Comparison of ENCODE assay signal across 13 cellular contexts in genomic region chr1:108033486-108034081, GRCh38.
DNase-seq lines count a peak whose midpoint lies in the region; ATAC-seq and TF ChIP-seq lines count a peak whose summit lies in the region.
"Had no signal": no experiment of that assay in that cellular context is flagged by ENCODE, and none has a peak within 500 bp of the region (broad histone marks: within the 10 kb centered on the region; RNA-seq: fewer than 3 reads in every experiment).

No MANE protein-coding gene starts in this region.

- H3K27ac ChIP-seq in 22Rv1 (peak overlapping the region; percentile 86), VCaP (peak overlapping the region; percentile 29), tibial artery (no peak overlapping the region)

- TF ChIP-seq EP300 in Ishikawa (IDR thresholded peaks at IDR 0.05; ENCODE audit: borderline replicate concordance): no peak

- no peaks in the 10 kb centered on the region for H3K36me3 ChIP-seq in tibial artery
- H3K36me3 ChIP-seq: HAP-1 had no signal

- no peak overlapping the region for H3K4me3 Mint-ChIP-seq in activated T-helper 1 cell treated with anti-CD3 and anti-CD28 coated beads, Interleukin-12 subunit alpha, Interleukin-12 subunit beta, Interleukin-2, Interleukin-4 antibody, amounts not matched to agents 30 ng/mL and 10 ng/mL and 1 ng/mL, durations not matched to agents 14 hours and 24 hours and 36 hours
- H3K4me3 Mint-ChIP-seq: CD8-positive, alpha-beta memory T cell had no signal

- no peak overlapping the region for H3K4me3 ChIP-seq in fibroblast of mammary gland (ENCODE audit: control insufficient read depth, low read depth, low read length)
- no peak overlapping the region for H3K4me3 ChIP-seq in tibial artery
- H3K4me3 ChIP-seq: HAP-1 had no signal

- H3K9me3 Mint-ChIP-seq in activated T-helper 1 cell treated with anti-CD3 and anti-CD28 coated beads, Interleukin-12 subunit alpha, Interleukin-12 subunit beta, Interleukin-2, Interleukin-4 antibody, amounts not matched to agents 30 ng/mL and 10 ng/mL and 1 ng/mL, durations not matched to agents 14 hours and 24 hours and 36 hours: no peaks in the 10 kb centered on the region
- H3K9me3 Mint-ChIP-seq: CD8-positive, alpha-beta memory T cell had no signal

- intact Hi-C loops in tibial artery (cut with DNase I; ENCODE audit: low total_unique reads): no loop called here
- intact Hi-C loops in activated T-helper 1 cell treated with anti-CD3 and anti-CD28 coated beads, Interleukin-12 subunit alpha, Interleukin-12 subunit beta, Interleukin-2, Interleukin-4 antibody, amounts not matched to agents 30 ng/mL and 10 ng/mL and 1 ng/mL, durations not matched to agents 14 hours and 24 hours and 36 hours (cut with micrococcal nuclease): no loop called here

- TF ChIP-seq CTCF in 22Rv1 (IDR thresholded peaks at IDR 0.05) (no peak), VCaP (conservative IDR thresholded peaks at IDR 0.05) (no peak), fibroblast of mammary gland (conservative IDR thresholded peaks at IDR 0.05; ENCODE audit: control insufficient read depth, insufficient read depth, low read depth, low read length) (no peak), tibial artery (IDR thresholded peaks at IDR 0.05) (no peak)

- no peaks in the 10 kb centered on the region for H3K4me1 ChIP-seq in tibial artery
- H3K4me1 ChIP-seq: Caco-2, HAP-1 had no signal

- no peaks in the 10 kb centered on the region for H3K4me1 Mint-ChIP-seq in activated T-helper 1 cell treated with anti-CD3 and anti-CD28 coated beads, Interleukin-12 subunit alpha, Interleukin-12 subunit beta, Interleukin-2, Interleukin-4 antibody, amounts not matched to agents 30 ng/mL and 10 ng/mL and 1 ng/mL, durations not matched to agents 14 hours and 24 hours and 36 hours (ENCODE audit: low read depth)
- H3K4me1 Mint-ChIP-seq: CD8-positive, alpha-beta memory T cell had no signal

- no peak for ATAC-seq in HG02571 (IDR thresholded peaks at IDR 0.05; ENCODE audit: unreplicated experiment)

- DNase-seq in fibroblast of mammary gland (ENCODE audit: low read depth) (peak; percentile 28), tibial artery (no peak), T-helper 1 cell (no peak)
- DNase-seq in activated T-helper 1 cell treated with anti-CD3 and anti-CD28 coated beads, Interleukin-12 subunit alpha, Interleukin-12 subunit beta, Interleukin-2, Interleukin-4 antibody, amounts not matched to agents 30 ng/mL and 10 ng/mL and 1 ng/mL, durations not matched to agents 14 hours and 24 hours and 36 hours (ENCODE audit: low spot score): no peak
- DNase-seq: Caco-2; CD8-positive, alpha-beta memory T cell; DND-41; GDM1 had no signal

- H3K9me3 ChIP-seq in tibial artery: no peaks in the 10 kb centered on the region
- H3K9me3 ChIP-seq: Caco-2, HAP-1 had no signal

- peaks cover 0 to 2% of the 10 kb centered on the region in 2 donors for H3K27me3 ChIP-seq in tibial artery

- no peak overlapping the region for H3K27ac Mint-ChIP-seq in activated T-helper 1 cell treated with anti-CD3 and anti-CD28 coated beads, Interleukin-12 subunit alpha, Interleukin-12 subunit beta, Interleukin-2, Interleukin-4 antibody, amounts not matched to agents 30 ng/mL and 10 ng/mL and 1 ng/mL, durations not matched to agents 14 hours and 24 hours and 36 hours

- H3K27me3 Mint-ChIP-seq in activated T-helper 1 cell treated with anti-CD3 and anti-CD28 coated beads, Interleukin-12 subunit alpha, Interleukin-12 subunit beta, Interleukin-2, Interleukin-4 antibody, amounts not matched to agents 30 ng/mL and 10 ng/mL and 1 ng/mL, durations not matched to agents 14 hours and 24 hours and 36 hours (ENCODE audit: insufficient read depth): peaks cover 4% of the 10 kb centered on the region
- H3K27me3 Mint-ChIP-seq: CD8-positive, alpha-beta memory T cell had no signal

- H3K36me3 Mint-ChIP-seq in activated T-helper 1 cell treated with anti-CD3 and anti-CD28 coated beads, Interleukin-12 subunit alpha, Interleukin-12 subunit beta, Interleukin-2, Interleukin-4 antibody, amounts not matched to agents 30 ng/mL and 10 ng/mL and 1 ng/mL, durations not matched to agents 14 hours and 24 hours and 36 hours (ENCODE audit: low read depth): no peaks in the 10 kb centered on the region
- H3K36me3 Mint-ChIP-seq: CD8-positive, alpha-beta memory T cell had no signal

- no peak for TF ChIP-seq RAD21 in Ishikawa (IDR thresholded peaks at IDR 0.05; ENCODE audit: low read depth)

TF ChIP-seq in Ishikawa, 13 proteins besides CTCF, POLR2A, EP300 and RAD21:
- TF ChIP-seq TAF1 (IDR thresholded peaks at IDR 0.05; ENCODE audit: low read depth) (no peak), CEBPB (IDR thresholded peaks at IDR 0.05) (0 out of 2 replicates have a peak, but pooled peaks have one; percentile 25)

Comparison
In these comparisons a context has a peak if more than half of its experiments do, and no peak if none do; other contexts are left out.
1. H3K27ac ChIP-seq: peak in 22Rv1 (single experiment) and VCaP (single experiment); none in tibial artery (0 of 2).